Comparison of ENCODE assay signal across 1 cellular context in genomic region chr3:158731938-158732855, GRCh38.
A peak's percentile ranks its signal among the peaks of the same experiment; 100 is the strongest.
TF ChIP-seq lines count a peak whose summit lies in the region.

A gene with protein sequence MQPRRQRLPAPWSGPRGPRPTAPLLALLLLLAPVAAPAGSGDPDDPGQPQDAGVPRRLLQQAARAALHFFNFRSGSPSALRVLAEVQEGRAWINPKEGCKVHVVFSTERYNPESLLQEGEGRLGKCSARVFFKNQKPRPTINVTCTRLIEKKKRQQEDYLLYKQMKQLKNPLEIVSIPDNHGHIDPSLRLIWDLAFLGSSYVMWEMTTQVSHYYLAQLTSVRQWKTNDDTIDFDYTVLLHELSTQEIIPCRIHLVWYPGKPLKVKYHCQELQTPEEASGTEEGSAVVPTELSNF (minus strand): TSS chr3:158732457. CDS start chr3:158732415, 42 bp downstream.

TF ChIP-seq in K562, 482 proteins besides CTCF, POLR2A, EP300 and RAD21:
- TF ChIP-seq ZFP30 (CRISPR knock-in tag; IDR thresholded peaks at IDR 0.05; ENCODE audit: borderline replicate concordance): no peak
- TF ChIP-seq DMBX1 (CRISPR knock-in tag; IDR thresholded peaks at IDR 0.05; ENCODE audit: borderline replicate concordance): no peak
- TF ChIP-seq EHMT2 (IDR thresholded peaks at IDR 0.05): no peak
- no peak for TF ChIP-seq GABPB2 (CRISPR knock-in tag; conservative IDR thresholded peaks at IDR 0.05)
- TF ChIP-seq HDAC6 (IDR thresholded peaks at IDR 0.05; ENCODE audit: low read depth, low read length): no peak
- TF ChIP-seq, protein P1, sequence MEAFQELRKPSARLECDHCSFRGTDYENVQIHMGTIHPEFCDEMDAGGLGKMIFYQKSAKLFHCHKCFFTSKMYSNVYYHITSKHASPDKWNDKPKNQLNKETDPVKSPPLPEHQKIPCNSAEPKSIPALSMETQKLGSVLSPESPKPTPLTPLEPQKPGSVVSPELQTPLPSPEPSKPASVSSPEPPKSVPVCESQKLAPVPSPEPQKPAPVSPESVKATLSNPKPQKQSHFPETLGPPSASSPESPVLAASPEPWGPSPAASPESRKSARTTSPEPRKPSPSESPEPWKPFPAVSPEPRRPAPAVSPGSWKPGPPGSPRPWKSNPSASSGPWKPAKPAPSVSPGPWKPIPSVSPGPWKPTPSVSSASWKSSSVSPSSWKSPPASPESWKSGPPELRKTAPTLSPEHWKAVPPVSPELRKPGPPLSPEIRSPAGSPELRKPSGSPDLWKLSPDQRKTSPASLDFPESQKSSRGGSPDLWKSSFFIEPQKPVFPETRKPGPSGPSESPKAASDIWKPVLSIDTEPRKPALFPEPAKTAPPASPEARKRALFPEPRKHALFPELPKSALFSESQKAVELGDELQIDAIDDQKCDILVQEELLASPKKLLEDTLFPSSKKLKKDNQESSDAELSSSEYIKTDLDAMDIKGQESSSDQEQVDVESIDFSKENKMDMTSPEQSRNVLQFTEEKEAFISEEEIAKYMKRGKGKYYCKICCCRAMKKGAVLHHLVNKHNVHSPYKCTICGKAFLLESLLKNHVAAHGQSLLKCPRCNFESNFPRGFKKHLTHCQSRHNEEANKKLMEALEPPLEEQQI (IDR thresholded peaks at IDR 0.05): peak; percentile 26; the same call in 1 of the 2 replicates
- 0 out of 2 replicates have a peak, but pooled peaks have one; percentile 6 for TF ChIP-seq CEBPB (tag; IDR thresholded peaks at IDR 0.05)
- no peak for TF ChIP-seq SIRT6 (IDR thresholded peaks at IDR 0.05; ENCODE audit: low read depth, low read length)
- TF ChIP-seq RNF2 (IDR thresholded peaks at IDR 0.05): no peak
- TF ChIP-seq ZNF217 (CRISPR knock-in tag; IDR thresholded peaks at IDR 0.05): no peak
- no peak for TF ChIP-seq NFE2 (IDR thresholded peaks at IDR 0.05; ENCODE audit: low read depth)
- no peak for TF ChIP-seq COPS2 (conservative IDR thresholded peaks at IDR 0.05)
- TF ChIP-seq ZBTB33 (CRISPR knock-in tag; IDR thresholded peaks at IDR 0.05): peak; percentile 40; the same call in 1 of the 2 replicates
- no peak for TF ChIP-seq CXXC5 (CRISPR knock-in tag; IDR thresholded peaks at IDR 0.05)
- TF ChIP-seq SMARCE1 (IDR thresholded peaks at IDR 0.05): no peak
- TF ChIP-seq MEF2D (tag; conservative IDR thresholded peaks at IDR 0.05; ENCODE audit: low read depth): no peak
